34 cellular contexts compared by ENCODE assay signal in genomic region chr7:55224111-55224510, GRCh38.
"Had no signal": no experiment of that assay in that cellular context is flagged by ENCODE, and none has a peak within 500 bp of the region (broad histone marks: within the 10 kb centered on the region; RNA-seq: fewer than 3 reads in every experiment).

No MANE protein-coding gene starts in this region.

- DNase-seq: activated B cell treated with CpG ODN at 0.5 μM for 24 hours; activated CD4-positive, alpha-beta memory T cell treated with anti-CD3 and anti-CD28 coated beads, Interleukin-2, amount 10 ng/mL, durations not matched to agents 7 days and 5 days; activated CD4-positive, alpha-beta T cell treated with anti-CD3 and anti-CD28 coated beads for 1 hour; activated CD4-positive, alpha-beta T cell treated with anti-CD3 and anti-CD28 coated beads for 48 hours; activated CD8-positive, alpha-beta memory T cell treated with anti-CD3 and anti-CD28 coated beads for 24 hours; activated CD8-positive, alpha-beta memory T cell treated with anti-CD3 and anti-CD28 coated beads, Interleukin-2, amount 10 ng/mL, durations not matched to agents 7 days and 5 days; activated CD8-positive, alpha-beta memory T cell treated with anti-CD3 and anti-CD28 coated beads, Interleukin-2, amount 50 U/mL, for 48 hours; activated effector memory CD4-positive, alpha-beta T cell treated with anti-CD3 and anti-CD28 coated beads, Interleukin-2, amount 50 U/mL, for 16 hours; activated naive CD4-positive, alpha-beta T cell; activated naive CD4-positive, alpha-beta T cell treated with anti-CD3 and anti-CD28 coated beads, Interleukin-2, amount 50 U/mL, for 16 hours; activated naive CD8-positive, alpha-beta T cell treated with anti-CD3 and anti-CD28 coated beads for 36 hours; activated T-cell treated with anti-CD3 and anti-CD28 coated beads, Interleukin-2, amount 50 U/mL, for 72 hours; amniotic stem cell; aorta; brain microvascular endothelial cell; Karpas-422; KBM-7; NCI-H1048; NCI-H1105 treated with DMSO at 0.1 percent for 48 hours; NCI-H1436; NCI-H1694 treated with DMSO at 0.1 percent for 48 hours; NCI-H2029; NCI-H345; NCI-H524 treated with DMSO at 0.1 percent for 48 hours; Peyer's patch; RPMI8226; SHP77 treated with DMSO at 0.1 percent for 48 hours; SK-N-SH; T-cell; T-helper 17 cell had no signal

- H3K4me1 ChIP-seq: Peyer's patch, SJSA1 had no signal

- H3K27ac ChIP-seq: brain microvascular endothelial cell, Peyer's patch, SJSA1, VCaP had no signal

- H3K27me3 Mint-ChIP-seq: activated B cell treated with CpG ODN at 0.5 μM for 24 hours had no signal

- H3K27me3 ChIP-seq: brain microvascular endothelial cell, Peyer's patch, SJSA1 had no signal

- H3K36me3 ChIP-seq: brain microvascular endothelial cell, Peyer's patch, SJSA1 had no signal

- H3K9ac ChIP-seq: SK-N-SH had no signal

- H3K36me3 Mint-ChIP-seq: activated CD8-positive, alpha-beta memory T cell treated with anti-CD3 and anti-CD28 coated beads, Interleukin-2, amount 10 ng/mL, durations not matched to agents 7 days and 5 days; activated naive CD8-positive, alpha-beta T cell treated with anti-CD3 and anti-CD28 coated beads for 36 hours; IgD-negative memory B cell; T-cell had no signal

- ATAC-seq: activated CD8-positive, alpha-beta memory T cell treated with anti-CD3 and anti-CD28 coated beads, Interleukin-2, amount 10 ng/mL, durations not matched to agents 7 days and 5 days; activated T-cell treated with anti-CD3 and anti-CD28 coated beads, Interleukin-2, amount 50 U/mL, for 72 hours; activated T-helper 17 cell treated with anti-CD3 and anti-CD28 coated beads, Interleukin-2, amount 50 U/mL, for 72 hours; T-cell; T-helper 17 cell had no signal

- H3K4me1 Mint-ChIP-seq: activated B cell treated with CpG ODN at 0.5 μM for 24 hours; activated CD4-positive, alpha-beta memory T cell treated with anti-CD3 and anti-CD28 coated beads, Interleukin-2, amount 10 ng/mL, durations not matched to agents 7 days and 5 days; activated CD8-positive, alpha-beta memory T cell treated with anti-CD3 and anti-CD28 coated beads, Interleukin-2, amount 10 ng/mL, durations not matched to agents 7 days and 5 days; activated naive CD8-positive, alpha-beta T cell treated with anti-CD3 and anti-CD28 coated beads for 36 hours; activated T-helper 17 cell treated with anti-CD3 and anti-CD28 coated beads, Interleukin-2, amount 50 U/mL, for 72 hours; IgD-negative memory B cell; T-cell; T-helper 17 cell had no signal

- H3K4me3 ChIP-seq: Peyer's patch, SJSA1 had no signal

- H3K4me3 Mint-ChIP-seq: activated B cell treated with CpG ODN at 0.5 μM for 24 hours; activated CD4-positive, alpha-beta memory T cell treated with anti-CD3 and anti-CD28 coated beads, Interleukin-2, amount 10 ng/mL, durations not matched to agents 7 days and 5 days; activated CD8-positive, alpha-beta memory T cell treated with anti-CD3 and anti-CD28 coated beads, Interleukin-2, amount 10 ng/mL, durations not matched to agents 7 days and 5 days; activated naive CD8-positive, alpha-beta T cell treated with anti-CD3 and anti-CD28 coated beads for 36 hours; activated T-cell treated with anti-CD3 and anti-CD28 coated beads, Interleukin-2, amount 50 U/mL, for 72 hours; activated T-helper 17 cell treated with anti-CD3 and anti-CD28 coated beads, Interleukin-2, amount 50 U/mL, for 72 hours; T-cell; T-helper 17 cell had no signal

- H3K4me2 ChIP-seq: SK-N-SH had no signal

- H3K9me3 ChIP-seq: Peyer's patch had no signal

- H3K9me3 Mint-ChIP-seq: activated CD4-positive, alpha-beta memory T cell treated with anti-CD3 and anti-CD28 coated beads, Interleukin-2, amount 10 ng/mL, durations not matched to agents 7 days and 5 days had no signal

- H3K27ac Mint-ChIP-seq: activated B cell treated with CpG ODN at 0.5 μM for 24 hours; activated CD4-positive, alpha-beta memory T cell treated with anti-CD3 and anti-CD28 coated beads, Interleukin-2, amount 10 ng/mL, durations not matched to agents 7 days and 5 days; activated CD8-positive, alpha-beta memory T cell treated with anti-CD3 and anti-CD28 coated beads, Interleukin-2, amount 10 ng/mL, durations not matched to agents 7 days and 5 days; activated naive CD8-positive, alpha-beta T cell treated with anti-CD3 and anti-CD28 coated beads for 36 hours; activated T-cell treated with anti-CD3 and anti-CD28 coated beads, Interleukin-2, amount 50 U/mL, for 72 hours; activated T-helper 17 cell treated with anti-CD3 and anti-CD28 coated beads, Interleukin-2, amount 50 U/mL, for 72 hours; IgD-negative memory B cell; T-cell; T-helper 17 cell had no signal
